ENCODE assay signal across 9 cellular contexts in the genomic region with DNA sequence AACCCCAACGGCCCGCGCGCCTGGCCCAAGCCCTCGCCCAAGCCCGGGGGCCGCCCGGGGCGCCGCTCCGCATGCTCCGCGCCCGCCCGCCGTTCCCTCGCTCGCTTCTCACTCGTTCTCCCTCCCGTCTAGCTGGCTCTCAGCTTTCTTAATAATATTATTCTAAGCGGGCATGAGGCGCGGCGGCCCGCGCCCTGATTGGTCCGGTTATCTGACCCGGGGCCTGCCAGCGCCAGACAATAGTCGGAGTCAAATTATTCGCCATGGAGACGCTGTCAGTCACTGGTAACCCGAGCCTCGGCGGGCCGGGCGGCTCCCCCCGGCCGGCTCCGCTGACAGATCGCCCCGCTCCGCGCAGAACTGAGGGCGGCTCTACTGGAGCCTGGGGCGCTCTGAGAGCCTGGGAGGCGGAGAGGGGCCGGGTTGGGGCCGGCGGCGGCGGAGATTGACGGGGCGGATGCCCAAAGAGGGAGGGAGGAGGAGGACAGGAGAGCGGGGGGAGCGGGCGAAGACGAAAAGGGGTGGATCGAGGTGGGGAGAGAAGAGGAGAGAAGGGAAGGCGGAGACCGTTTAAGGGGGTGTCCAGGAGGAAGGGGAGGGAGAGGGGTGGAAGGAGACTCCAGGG. TPM values are rescaled to one million over a fixed set of nuclear protein-coding genes. Genes with fewer than 3 reads are reported as not detected.
DNase-seq lines count a peak whose midpoint lies in the region; ATAC-seq and TF ChIP-seq lines count a peak whose summit lies in the region.
"Had no signal": no experiment of that assay in that cellular context is flagged by ENCODE, and none has a peak within 500 bp of the region (broad histone marks: within the 10 kb centered on the region; RNA-seq: fewer than 3 reads in every experiment).

A gene (minus strand): TSS at position 150 of the 625 bp plus-strand sequence. CDS start 342 bp downstream, outside the sequence.

- H3K27ac Mint-ChIP-seq in naive thymus-derived CD4-positive, alpha-beta T cell: peak within 1 kb of the TSS in 1 of 9 donors; percentile 62
- H3K27ac Mint-ChIP-seq: activated naive CD4-positive, alpha-beta T cell treated with anti-CD3 and anti-CD28 coated beads, Interleukin-2, amount 50 U/mL, for 72 hours had no signal

- no peaks in the 10 kb centered on the region for H3K36me3 ChIP-seq in naive thymus-derived CD4-positive, alpha-beta T cell (ENCODE audit: control insufficient read depth in 2 of 3, insufficient read depth in 3 of 3, low read length in 3 of 3)

- no peaks in the 10 kb centered on the region for H3K9me3 ChIP-seq in naive thymus-derived CD4-positive, alpha-beta T cell (ENCODE audit: control insufficient read depth in 2 of 3, low read length in 3 of 3)

- no peak within 1 kb of the TSS for H3K27ac ChIP-seq in naive thymus-derived CD4-positive, alpha-beta T cell (ENCODE audit: low read depth, low read length)

- POLR2A ChIA-PET in naive thymus-derived CD4-positive, alpha-beta T cell (lab: Charles Lee): no interaction called here

- DNase-seq in NOMO-1 treated with DMSO at 0.1 percent for 48 hours (lab: John Stamatoyannopoulos, UW; ENCODE audit: unreplicated experiment) (peak; percentile 3), NOMO-1 (lab: John Stamatoyannopoulos, UW; ENCODE audit: unreplicated experiment in 2 of 2) (no peak), NCI-H1436 (lab: John Stamatoyannopoulos, UW) (peak; percentile 97), fibroblast of the aortic adventitia (ENCODE audit: low read depth) (peak; percentile 97), activated gamma-delta T cell treated with Interleukin-2 at 50 U/mL for 16 hours (no peak)
- DNase-seq in naive thymus-derived CD4-positive, alpha-beta T cell: no peak

- peaks cover 4 to 5% of the 10 kb centered on the region in 2 donors for H3K27me3 ChIP-seq in naive thymus-derived CD4-positive, alpha-beta T cell (ENCODE audit: control insufficient read depth in 2 of 2, insufficient read depth in 2 of 2, low read length in 2 of 2)

- intact Hi-C loops in naive thymus-derived CD4-positive, alpha-beta T cell (cut with micrococcal nuclease): loop anchor here in 1 of 2 donors (5.0 kb wide), 1 partner anchor 207 kb away; no protein-coding TSS in a partner anchor

- H3K27me3 Mint-ChIP-seq in naive thymus-derived CD4-positive, alpha-beta T cell: peaks cover 54 to 80% (median 66%) of the 10 kb centered on the region in 5 donors

- H3K4me1 Mint-ChIP-seq in naive thymus-derived CD4-positive, alpha-beta T cell: peaks cover 6 to 41% (median 35%) of the 10 kb centered on the region in 7 donors

- H3K36me3 Mint-ChIP-seq in naive thymus-derived CD4-positive, alpha-beta T cell: peaks cover 0 to 4% (median 0%) of the 10 kb centered on the region in 5 donors

- no peaks in the 10 kb centered on the region for H3K4me1 ChIP-seq in naive thymus-derived CD4-positive, alpha-beta T cell (ENCODE audit: control insufficient read depth in 2 of 2, insufficient read depth in 2 of 2, low read length in 2 of 2)

- peak within 1 kb of the TSS; percentile 56 to 82 (median 69) for H3K4me3 Mint-ChIP-seq in naive thymus-derived CD4-positive, alpha-beta T cell

- ATAC-seq in naive thymus-derived CD4-positive, alpha-beta T cell: no peak
- no peak for ATAC-seq in HG02759 (IDR thresholded peaks at IDR 0.05; ENCODE audit: unreplicated experiment)

- TF ChIP-seq CTCF in WI38 (IDR thresholded peaks at IDR 0.05; ENCODE audit: low read depth, low read length): no peak
- TF ChIP-seq CTCF in fibroblast of the aortic adventitia (IDR thresholded peaks at IDR 0.05; ENCODE audit: insufficient read depth, low read length): no peak

- H3K9me3 Mint-ChIP-seq in naive thymus-derived CD4-positive, alpha-beta T cell: peaks cover 0 to 1% (median 0%) of the 10 kb centered on the region in 11 donors
- H3K9me3 Mint-ChIP-seq: activated naive CD4-positive, alpha-beta T cell treated with anti-CD3 and anti-CD28 coated beads, Interleukin-2, amount 50 U/mL, for 72 hours had no signal

- H3K4me3 ChIP-seq in WI38 (ENCODE audit: low read depth, low read length) (peak within 1 kb of the TSS; percentile 46), fibroblast of the aortic adventitia (ENCODE audit: low read depth, low read length) (peak within 1 kb of the TSS; percentile 70)
- H3K4me3 ChIP-seq in naive thymus-derived CD4-positive, alpha-beta T cell (ENCODE audit: low read length): peak within 1 kb of the TSS; percentile 27

- CTCF ChIA-PET in naive thymus-derived CD4-positive, alpha-beta T cell (lab: Charles Lee): no interaction called here

RNA-seq across cellular contexts. Expression of the gene that starts here (rescaled TPM):
- total RNA-seq in fibroblast of the aortic adventitia (ENCODE audit: low replicate concordance): 2.9 and 8.3 TPM in 2 replicates
- total RNA-seq in naive thymus-derived CD4-positive, alpha-beta T cell: not detected
- not detected for polyA plus RNA-seq in naive thymus-derived CD4-positive, alpha-beta T cell
- total RNA-seq: activated naive CD4-positive, alpha-beta T cell treated with anti-CD3 and anti-CD28 coated beads, Interleukin-2, amount 50 U/mL, for 72 hours had no signal

Comparison
In these comparisons a context has a peak if more than half of its experiments do, and no peak if none do; other contexts are left out.
1. DNase-seq: peak in NOMO-1 treated with DMSO at 0.1 percent for 48 hours (single experiment), NCI-H1436 (single experiment) and fibroblast of the aortic adventitia (single experiment); none in NOMO-1 (0 of 2), naive thymus-derived CD4-positive, alpha-beta T cell (0 of 9) and activated gamma-delta T cell treated with Interleukin-2 at 50 U/mL for 16 hours (single experiment).
2. Peak in every context shown above with its lines, with median percentiles within 50 percentile points of each other: H3K4me3 ChIP-seq.